11 cellular contexts compared by ENCODE assay signal in genomic region chr19:16327131-16327450, GRCh38. TPM values are rescaled to one million over a fixed set of nuclear protein-coding genes. Genes with fewer than 3 reads are reported as not detected.
DNase-seq lines count a peak whose midpoint lies in the region; ATAC-seq and TF ChIP-seq lines count a peak whose summit lies in the region.
"Had no signal": no experiment of that assay in that cellular context is flagged by ENCODE, and none has a peak within 500 bp of the region (broad histone marks: within the 10 kb centered on the region; RNA-seq: fewer than 3 reads in every experiment).

No MANE protein-coding gene starts in this region.

- no peak overlapping the region for H3K27ac ChIP-seq in HUES48 (ENCODE audit: low read depth, low read length)

- H3K4me3 ChIP-seq in AG09309 (ENCODE audit: control insufficient read depth, low read depth, low read length) = peak overlapping the region; percentile 89
- peak overlapping the region; percentile 78 for H3K4me3 ChIP-seq in HUES48 (ENCODE audit: low read depth, low read length)
- H3K4me3 ChIP-seq in choroid plexus epithelial cell (ENCODE audit: low read depth, low read length) = peak overlapping the region; percentile 70

- no peaks in the 10 kb centered on the region for H3K36me3 ChIP-seq in HUES48 (ENCODE audit: control insufficient read depth, insufficient read depth, low read length)

- H3K4me3 Mint-ChIP-seq in natural killer cell treated with Interleukin-12 subunit alpha and Interleukin-12 subunit beta and Interleukin-15 and Interleukin-18, amount 100 ng/mL, for 72 hours = peak overlapping the region; percentile 79

- TF ChIP-seq CTCF in AG09309 (IDR thresholded peaks at IDR 0.05; ENCODE audit: control insufficient read depth, insufficient read depth, low read depth, low read length, missing control alignments) (no peak), choroid plexus epithelial cell (conservative IDR thresholded peaks at IDR 0.05; ENCODE audit: low read depth, low read length) (no peak)

- peak overlapping the region; percentile 48 to 82 for H3K27ac Mint-ChIP-seq in natural killer cell treated with Interleukin-12 subunit alpha and Interleukin-12 subunit beta and Interleukin-15 and Interleukin-18, amount 100 ng/mL, for 72 hours

- H3K27me3 Mint-ChIP-seq in natural killer cell treated with Interleukin-12 subunit alpha and Interleukin-12 subunit beta and Interleukin-15 and Interleukin-18, amount 100 ng/mL, for 72 hours = peaks cover 0 to 8% of the 10 kb centered on the region in 2 donors

- H3K9me3 Mint-ChIP-seq in natural killer cell treated with Interleukin-12 subunit alpha and Interleukin-12 subunit beta and Interleukin-15 and Interleukin-18, amount 100 ng/mL, for 72 hours = no peaks in the 10 kb centered on the region

- no peaks in the 10 kb centered on the region for H3K36me3 Mint-ChIP-seq in natural killer cell treated with Interleukin-12 subunit alpha and Interleukin-12 subunit beta and Interleukin-15 and Interleukin-18, amount 100 ng/mL, for 72 hours

- peaks cover 42 to 46% of the 10 kb centered on the region in 2 donors for H3K4me1 Mint-ChIP-seq in natural killer cell treated with Interleukin-12 subunit alpha and Interleukin-12 subunit beta and Interleukin-15 and Interleukin-18, amount 100 ng/mL, for 72 hours (ENCODE audit: low read depth in 2 of 2)

- no peak for ATAC-seq in natural killer cell treated with Interleukin-12 subunit alpha and Interleukin-12 subunit beta and Interleukin-15 and Interleukin-18, amount 100 ng/mL, for 72 hours
- no peak for ATAC-seq in GM18870 (IDR thresholded peaks at IDR 0.05; ENCODE audit: unreplicated experiment)
- ATAC-seq: esophagus mucosa had no signal

- H3K9me3 ChIP-seq in HUES48 (ENCODE audit: control insufficient read depth, insufficient read depth, low read length) = no peaks in the 10 kb centered on the region

- no peak overlapping the region for H3K9ac ChIP-seq in HUES48 (ENCODE audit: low read depth, low read length)

- no peak for DNase-seq in AG09309 (ENCODE audit: low read depth)
- no peak for DNase-seq in choroid plexus epithelial cell (ENCODE audit: low read depth)
- DNase-seq in natural killer cell treated with Interleukin-12 subunit alpha and Interleukin-12 subunit beta and Interleukin-15 and Interleukin-18, amount 100 ng/mL, for 72 hours (ENCODE audit: low spot score) = no peak
- DNase-seq in EL = no peak
- no peak for DNase-seq in HUDEP-2 (lab: John Stamatoyannopoulos, UW; ENCODE audit: unreplicated experiment in 76 of 76)
- DNase-seq in NCI-H187 (lab: John Stamatoyannopoulos, UW) = no peak
- DNase-seq: activated CD4-positive, alpha-beta T cell treated with anti-CD3 and anti-CD28 coated beads, Interleukin-2, amount 50 U/mL, for 48 hours; DND-41 had no signal

- no peaks in the 10 kb centered on the region for H3K4me1 ChIP-seq in HUES48 (ENCODE audit: control insufficient read depth, insufficient read depth, low read length)

- peaks cover 74% of the 10 kb centered on the region for H3K27me3 ChIP-seq in HUES48 (ENCODE audit: control insufficient read depth, insufficient read depth, low read length)

RNA-seq across cellular contexts. Expression of gene KLF2, which starts 2.5 kb away (rescaled TPM):
- 1 to 10 TPM; 3.4 to 6.7 TPM for total RNA-seq in natural killer cell treated with Interleukin-12 subunit alpha and Interleukin-12 subunit beta and Interleukin-15 and Interleukin-18, amount 100 ng/mL, for 72 hours
